Comparison of ENCODE assay signal across 21 cellular contexts in the genomic region with DNA sequence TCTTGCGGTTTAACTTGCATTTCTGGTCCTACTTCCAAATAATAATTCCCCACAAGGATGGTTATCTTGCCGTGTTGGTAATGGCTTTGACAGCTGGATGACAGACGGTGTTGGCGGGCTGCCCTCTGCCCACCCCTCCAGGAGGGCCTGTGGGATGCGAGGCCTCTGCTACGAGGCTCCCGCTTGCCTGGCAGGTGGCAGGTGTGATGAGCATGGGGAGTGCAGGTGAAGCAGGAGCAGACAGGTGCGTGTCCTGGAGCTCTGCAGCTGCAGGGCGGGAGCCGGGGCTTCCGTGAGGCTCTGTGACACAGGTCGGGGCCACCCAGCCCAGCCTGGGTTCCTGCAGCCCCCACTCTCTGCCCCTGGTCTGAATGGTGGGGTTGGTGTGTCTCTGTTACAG.
DNase-seq lines count a peak whose midpoint lies in the region; ATAC-seq and TF ChIP-seq lines count a peak whose summit lies in the region.
"Had no signal": no experiment of that assay in that cellular context is flagged by ENCODE, and none has a peak within 500 bp of the region (broad histone marks: within the 10 kb centered on the region; RNA-seq: fewer than 3 reads in every experiment).

No MANE protein-coding gene starts in this region.

- ATAC-seq in stimulated activated memory B cell treated with anti-CD40 and anti-IgM and Interleukin-4, amounts not matched to agents 10 μg/mL and 1 μg/mL and 100 μg/mL, for 72 hours: no peak
- ATAC-seq: activated T-cell treated with anti-CD3 and anti-CD28 coated beads, Interleukin-2, amount 50 U/mL, for 4 hours; HepG2; PC-3 had no signal

- peaks cover 73% of the 10 kb centered on the region for H3K4me1 Mint-ChIP-seq in stimulated activated memory B cell treated with anti-CD40 and anti-IgM and Interleukin-4, amounts not matched to agents 10 μg/mL and 1 μg/mL and 100 μg/mL, for 72 hours

- DNase-seq in NCI-H748 (lab: John Stamatoyannopoulos, UW; ENCODE audit: unreplicated experiment) (peak; percentile 73), NCI-H748 treated with DMSO at 0.1 percent for 48 hours (lab: John Stamatoyannopoulos, UW) (no peak), NCI-H526 (lab: John Stamatoyannopoulos, UW) (peak; percentile 17 to 62), GM20000 (ENCODE audit: low spot score) (no peak), NCI-H774 (lab: John Stamatoyannopoulos, UW) (no peak), iPS-NIHi11 (ENCODE audit: low spot score) (no peak)
- DNase-seq: activated CD4-positive, alpha-beta T cell treated with anti-CD3 and anti-CD28 coated beads, Interleukin-2, amount 10 ng/mL, durations not matched to agents 7 days and 5 days; activated naive CD8-positive, alpha-beta T cell treated with anti-CD3 and anti-CD28 coated beads, Interleukin-2, amount 10 ng/mL, durations not matched to agents 7 days and 5 days; activated T-cell treated with anti-CD3 and anti-CD28 coated beads, Interleukin-2, amount 50 U/mL, for 4 hours; CD8-positive, alpha-beta memory T cell; dermis blood vessel endothelial cell; GF-D8; MM.1S; PC-3; stimulated activated naive CD4-positive, alpha-beta T cell had no signal

- H3K36me3 Mint-ChIP-seq in stimulated activated memory B cell treated with anti-CD40 and anti-IgM and Interleukin-4, amounts not matched to agents 10 μg/mL and 1 μg/mL and 100 μg/mL, for 72 hours: no peaks in the 10 kb centered on the region
- H3K36me3 Mint-ChIP-seq: activated naive CD8-positive, alpha-beta T cell treated with anti-CD3 and anti-CD28 coated beads, Interleukin-2, amount 10 ng/mL, durations not matched to agents 7 days and 5 days had no signal

- H3K27ac ChIP-seq in KOPT-K1 (ENCODE audit: low read depth, low read length, poor library complexity, severe bottlenecking): peak overlapping the region; percentile 7
- H3K27ac ChIP-seq: epithelial cell of prostate, SK-N-MC had no signal

- H3K9me3 Mint-ChIP-seq in stimulated activated memory B cell treated with anti-CD40 and anti-IgM and Interleukin-4, amounts not matched to agents 10 μg/mL and 1 μg/mL and 100 μg/mL, for 72 hours: no peaks in the 10 kb centered on the region
- H3K9me3 Mint-ChIP-seq: activated CD4-positive, alpha-beta T cell treated with anti-CD3 and anti-CD28 coated beads, Interleukin-2, amount 10 ng/mL, durations not matched to agents 7 days and 5 days; activated naive CD8-positive, alpha-beta T cell treated with anti-CD3 and anti-CD28 coated beads, Interleukin-2, amount 10 ng/mL, durations not matched to agents 7 days and 5 days; activated T-cell treated with anti-CD3 and anti-CD28 coated beads, Interleukin-2, amount 50 U/mL, for 4 hours; CD8-positive, alpha-beta memory T cell had no signal

- peak overlapping the region; percentile 90 for H3K27ac Mint-ChIP-seq in stimulated activated memory B cell treated with anti-CD40 and anti-IgM and Interleukin-4, amounts not matched to agents 10 μg/mL and 1 μg/mL and 100 μg/mL, for 72 hours
- H3K27ac Mint-ChIP-seq: activated CD4-positive, alpha-beta T cell treated with anti-CD3 and anti-CD28 coated beads, Interleukin-2, amount 10 ng/mL, durations not matched to agents 7 days and 5 days; CD8-positive, alpha-beta memory T cell; progenitor cell of endocrine pancreas had no signal

- no peak for TF ChIP-seq CTCF in GM20000 (IDR thresholded peaks at IDR 0.05; ENCODE audit: extremely low read depth, missing control alignments)

- no peaks in the 10 kb centered on the region for H3K9me3 ChIP-seq in KOPT-K1 (ENCODE audit: insufficient read depth, low read length, poor library complexity, severe bottlenecking)

- no peaks in the 10 kb centered on the region for H3K36me3 ChIP-seq in KOPT-K1 (ENCODE audit: insufficient read depth, low read length)

- no peaks in the 10 kb centered on the region for H3K27me3 Mint-ChIP-seq in stimulated activated memory B cell treated with anti-CD40 and anti-IgM and Interleukin-4, amounts not matched to agents 10 μg/mL and 1 μg/mL and 100 μg/mL, for 72 hours
- H3K27me3 Mint-ChIP-seq: activated CD4-positive, alpha-beta T cell treated with anti-CD3 and anti-CD28 coated beads, Interleukin-2, amount 10 ng/mL, durations not matched to agents 7 days and 5 days; activated naive CD8-positive, alpha-beta T cell treated with anti-CD3 and anti-CD28 coated beads, Interleukin-2, amount 10 ng/mL, durations not matched to agents 7 days and 5 days; progenitor cell of endocrine pancreas had no signal

- H3K4me3 Mint-ChIP-seq in stimulated activated memory B cell treated with anti-CD40 and anti-IgM and Interleukin-4, amounts not matched to agents 10 μg/mL and 1 μg/mL and 100 μg/mL, for 72 hours: no peak overlapping the region
- H3K4me3 Mint-ChIP-seq: activated CD4-positive, alpha-beta T cell treated with anti-CD3 and anti-CD28 coated beads, Interleukin-2, amount 10 ng/mL, durations not matched to agents 7 days and 5 days; activated naive CD8-positive, alpha-beta T cell treated with anti-CD3 and anti-CD28 coated beads, Interleukin-2, amount 10 ng/mL, durations not matched to agents 7 days and 5 days; activated T-cell treated with anti-CD3 and anti-CD28 coated beads, Interleukin-2, amount 50 U/mL, for 4 hours had no signal

Comparison
In these comparisons a context has a peak if more than half of its experiments do, and no peak if none do; other contexts are left out.
1. DNase-seq: peak in NCI-H748 (single experiment) and NCI-H526 (2 of 2); none in NCI-H748 treated with DMSO at 0.1 percent for 48 hours (single experiment), GM20000 (single experiment), NCI-H774 (single experiment) and iPS-NIHi11 (single experiment).